Comparison of ENCODE assay signal across 26 cellular contexts in the genomic region with DNA sequence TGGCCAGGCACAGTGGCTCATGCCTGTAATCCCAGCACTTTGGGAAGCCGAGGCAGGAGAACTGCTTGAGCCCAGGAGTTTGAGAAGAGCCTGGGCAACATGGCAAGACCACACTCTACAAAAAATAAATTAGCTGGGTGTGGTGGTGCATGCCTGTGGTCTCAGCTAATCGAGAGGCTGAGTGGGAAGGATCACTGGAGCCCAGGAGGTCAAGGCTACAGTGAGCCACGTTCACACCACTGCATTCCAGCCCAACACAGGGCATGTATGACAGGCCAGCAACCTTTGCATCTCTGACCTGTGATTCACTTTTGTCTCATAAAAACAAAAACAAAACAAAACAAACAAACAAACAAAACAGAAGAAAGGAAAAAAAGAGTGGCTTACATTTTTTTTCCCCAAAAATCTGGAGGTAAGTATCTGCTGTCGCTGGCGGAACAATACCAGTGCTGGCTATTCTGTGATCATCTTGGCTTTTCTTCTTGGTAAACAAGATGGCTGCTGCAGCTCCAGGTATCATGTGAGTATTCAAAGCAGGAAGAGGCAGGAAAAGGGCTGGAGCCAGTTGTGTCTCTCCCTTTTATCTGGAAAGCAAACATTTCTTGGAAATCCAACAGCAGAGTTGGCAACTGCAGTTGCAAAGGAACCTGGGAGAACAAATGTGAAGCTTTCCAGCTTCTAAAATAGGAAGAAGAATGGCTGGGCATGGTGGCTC. TPM values are rescaled to one million over a fixed set of nuclear protein-coding genes. Genes with fewer than 3 reads are reported as not detected.
DNase-seq lines count a peak whose midpoint lies in the region; ATAC-seq, FAIRE-seq and TF ChIP-seq lines count a peak whose summit lies in the region.
"Had no signal": no experiment of that assay in that cellular context is flagged by ENCODE, and none has a peak within 500 bp of the region (broad histone marks: within the 10 kb centered on the region; RNA-seq: fewer than 3 reads in every experiment).

No MANE protein-coding gene starts in this region.

- H3K14ac ChIP-seq in H1 (ENCODE audit: insufficient read length) (no peak overlapping the region), neuronal stem cell (ENCODE audit: low read length) (no peak overlapping the region)

- H3K9me3 ChIP-seq in H1 (ENCODE audit: insufficient read depth in 2 of 2, low read depth in 1 of 2, low read length in 1 of 2) (no peaks in the 10 kb centered on the region), neuronal stem cell (replicated peaks in 1 of 2; ENCODE audit: control insufficient read depth in 2 of 2, insufficient read depth in 1 of 2, low read depth in 1 of 2, low read length in 2 of 2) (no peaks in the 10 kb centered on the region)
- H3K9me3 ChIP-seq: lower lobe of right lung had no signal

- no peak overlapping the region for H3K27ac Mint-ChIP-seq in GM23338
- H3K27ac Mint-ChIP-seq: activated CD4-positive, alpha-beta memory T cell treated with anti-CD3 and anti-CD28 coated beads, Interleukin-2, amount 10 ng/mL, durations not matched to agents 7 days and 5 days; activated naive CD4-positive, alpha-beta T cell treated with anti-CD3 and anti-CD28 coated beads, Interleukin-2, amount 10 ng/mL, durations not matched to agents 7 days and 5 days; activated T-cell treated with anti-CD3 and anti-CD28 coated beads, Interleukin-2, amount 50 U/mL, for 24 hours; naive thymus-derived CD4-positive, alpha-beta T cell; progenitor cell of endocrine pancreas; T-helper 1 cell treated with Interleukin-12 subunit alpha and Interleukin-12 subunit beta and Interleukin-4 antibody, amounts not matched to agents 30 μg/mL and 1 μg/mL, for 36 hours; WTC11 had no signal

- no peak overlapping the region for H4K5ac ChIP-seq in H1 (ENCODE audit: insufficient read length, low read depth, low read length)

- 0 out of 2 replicates have a peak overlapping the region, but pooled peaks have one; percentile 65 for H2BK15ac ChIP-seq in H1 (ENCODE audit: low read length)
- H2BK15ac ChIP-seq in neuronal stem cell (ENCODE audit: low read length) = no peak overlapping the region

- TF ChIP-seq RAD21 in H1 (IDR thresholded peaks at IDR 0.05 in 1 of 2, conservative IDR thresholded peaks at IDR 0.05 in 1 of 2; ENCODE audit: low read depth in 2 of 2, low read length in 2 of 2) = no peak

- DNase-seq in GM23338 (ENCODE audit: low spot score) (no peak), NCI-H2029 (lab: John Stamatoyannopoulos, UW) (peak; percentile 75), H1 (ENCODE audit: low read depth in 1 of 2, low spot score in 2 of 2) (no peak), neuronal stem cell (ENCODE audit: low spot score) (no peak), DMS 273 (lab: John Stamatoyannopoulos, UW; ENCODE audit: unreplicated experiment) (no peak)
- DNase-seq in stimulated activated CD4-positive, alpha-beta T cell treated with anti-CD3 and anti-CD28 coated beads, Interleukin-4, amount 100 ng/mL, for 24 hours = no peak
- DNase-seq: activated CD4-positive, alpha-beta memory T cell treated with anti-CD3 and anti-CD28 coated beads, Interleukin-2, amount 10 ng/mL, durations not matched to agents 7 days and 5 days; activated naive CD4-positive, alpha-beta T cell treated with anti-CD3 and anti-CD28 coated beads, Interleukin-2, amount 10 ng/mL, durations not matched to agents 7 days and 5 days; activated T-cell treated with anti-CD3 and anti-CD28 coated beads, Interleukin-2, amount 50 U/mL, for 24 hours; Calu3; effector memory CD8-positive, alpha-beta T cell; H7; head of caudate nucleus; lower lobe of right lung; naive thymus-derived CD4-positive, alpha-beta T cell; NCI-H187 treated with DMSO at 0.1 percent for 48 hours; NCI-H510A treated with DMSO at 0.1 percent for 48 hours; SIG-M5; small intestine had no signal

- TF ChIP-seq POLR2A in H1 (IDR thresholded peaks at IDR 0.05; ENCODE audit: control extremely low read depth in 1 of 2, low read depth in 2 of 2, low read length in 2 of 2) = no peak

- H3K9ac ChIP-seq in H1 (replicated peaks in 1 of 4; ENCODE audit: extremely low read depth in 1 of 4, low read depth in 3 of 4, low read length in 3 of 4) (no peak overlapping the region), neuronal stem cell (ENCODE audit: low read depth, low read length, poor library complexity) (no peak overlapping the region)

- POLR2A ChIA-PET in H1 (lab: Charles Lee; ENCODE audit: partially characterized antibody) = interaction anchor here (1.0 to 1.4 kb wide), 2 partner anchors 106 to 115 kb away, joined by 4 to 5 read pairs; a partner anchor contains a TSS

- no peak overlapping the region; the same call in 1 of the 2 replicates for H3K18ac ChIP-seq in H1 (ENCODE audit: extremely low read depth, low read length)
- H3K18ac ChIP-seq in neuronal stem cell (ENCODE audit: low read length) = no peak overlapping the region

- H3K36me3 Mint-ChIP-seq in GM23338 (ENCODE audit: low read depth) = no peaks in the 10 kb centered on the region
- H3K36me3 Mint-ChIP-seq: activated naive CD4-positive, alpha-beta T cell treated with anti-CD3 and anti-CD28 coated beads, Interleukin-2, amount 10 ng/mL, durations not matched to agents 7 days and 5 days had no signal

- H3K36me3 ChIP-seq in GM23338 (ENCODE audit: insufficient read depth) (no peaks in the 10 kb centered on the region), H1 (ENCODE audit: control insufficient read depth in 2 of 4, insufficient read depth in 4 of 4, low read length in 3 of 4) (no peaks in the 10 kb centered on the region), neuronal stem cell (replicated peaks in 1 of 2; ENCODE audit: control insufficient read depth in 2 of 2, insufficient read depth in 2 of 2, low read length in 2 of 2) (no peaks in the 10 kb centered on the region)
- H3K36me3 ChIP-seq: lower lobe of right lung had no signal

- no peak overlapping the region for H3K4ac ChIP-seq in H1 (replicated peaks; ENCODE audit: insufficient read length, low read depth, low read length)
- no peak overlapping the region for H3K4ac ChIP-seq in neuronal stem cell (ENCODE audit: low read length)

- H3K4me2 ChIP-seq in GM23338 (no peak overlapping the region), H1 (ENCODE audit: insufficient read depth in 1 of 2, low read depth in 2 of 2, low read length in 2 of 2) (no peak overlapping the region), neuronal stem cell (ENCODE audit: insufficient read depth, low read length, poor library complexity, severe bottlenecking) (no peak overlapping the region)

- no peaks in the 10 kb centered on the region for H3K27me3 ChIP-seq in GM23338 (ENCODE audit: insufficient read depth)
- H3K27me3 ChIP-seq in H1 (replicated peaks in 1 of 4; ENCODE audit: control insufficient read depth in 3 of 4, extremely low read depth in 1 of 4, insufficient read depth in 3 of 4, low read length in 3 of 4) = no peaks in the 10 kb centered on the region
- H3K27me3 ChIP-seq in neuronal stem cell (ENCODE audit: control insufficient read depth in 3 of 3, insufficient read depth in 3 of 3, low read depth in 1 of 3, low read length in 3 of 3) = no peaks in the 10 kb centered on the region

- peaks cover 2% of the 10 kb centered on the region; the same call in 1 of the 3 replicates for H3K9me3 Mint-ChIP-seq in GM23338
- H3K9me3 Mint-ChIP-seq: effector memory CD8-positive, alpha-beta T cell had no signal

- H4K20me1 ChIP-seq in GM23338 (replicated peaks; ENCODE audit: insufficient read depth) (no peaks in the 10 kb centered on the region), H1 (replicated peaks in 1 of 2; ENCODE audit: control insufficient read depth in 1 of 2, insufficient read depth in 2 of 2, low read length in 2 of 2) (no peaks in the 10 kb centered on the region)

- H2BK120ac ChIP-seq in H1 (replicated peaks; ENCODE audit: low read depth, low read length) (no peak overlapping the region), neuronal stem cell (ENCODE audit: low read depth, low read length) (no peak overlapping the region)

- H3K79me1 ChIP-seq in H1 (ENCODE audit: low read depth, low read length) (no peaks in the 10 kb centered on the region), neuronal stem cell (ENCODE audit: low read depth, low read length) (no peaks in the 10 kb centered on the region)

- H2BK12ac ChIP-seq in H1 (ENCODE audit: low read depth, low read length) (no peak overlapping the region), neuronal stem cell (ENCODE audit: low read length) (no peak overlapping the region)

- H3K4me1 Mint-ChIP-seq in GM23338 = no peaks in the 10 kb centered on the region; the same call in 2 of the 3 replicates

- H3K4me3 ChIP-seq in GM23338 (no peak overlapping the region), H1 (ENCODE audit: extremely low read depth in 1 of 4, insufficient read depth in 2 of 4, low read depth in 3 of 4, low read length in 4 of 4) (no peak overlapping the region), neuronal stem cell (ENCODE audit: low read length in 2 of 2) (no peak overlapping the region)
- H3K4me3 ChIP-seq: lower lobe of right lung had no signal

- ATAC-seq in GM23338 (no peak), HG03025 (IDR thresholded peaks at IDR 0.05; ENCODE audit: low FRiP score, unreplicated experiment) (no peak), HG02588 (IDR thresholded peaks at IDR 0.05; ENCODE audit: unreplicated experiment) (no peak)
- ATAC-seq: effector memory CD8-positive, alpha-beta T cell; lower lobe of right lung; naive thymus-derived CD4-positive, alpha-beta T cell; WTC11 had no signal

- CTCF ChIA-PET in H1 (lab: Charles Lee; ENCODE audit: partially characterized antibody) = interaction anchor here (0.6 to 2.0 kb wide), 10 partner anchors 10 to 200 kb away, joined by 3 to 6 read pairs (median 4); no protein-coding TSS in a partner anchor

- H4K91ac ChIP-seq in H1 (replicated peaks; ENCODE audit: insufficient read length, low read length) = no peak overlapping the region
- H4K91ac ChIP-seq in neuronal stem cell (ENCODE audit: low read depth, low read length, poor library complexity) = no peak overlapping the region

- TF ChIP-seq CTCF in GM23338 (conservative IDR thresholded peaks at IDR 0.05; ENCODE audit: low read depth in 2 of 2) = no peak
- TF ChIP-seq CTCF in H1 (IDR thresholded peaks at IDR 0.05; ENCODE audit: control extremely low read depth in 1 of 3, insufficient read depth in 1 of 3, low read depth in 1 of 3, low read length in 3 of 3) = no peak

- no peak overlapping the region for H3K56ac ChIP-seq in H1 (replicated peaks; ENCODE audit: insufficient read length, low read depth, low read length)

- FAIRE-seq in H1 (lab: Jason Lieb, UNC) = no peak
- FAIRE-seq: astrocyte, GM12892, small intestine had no signal

- H3K27ac ChIP-seq in GM23338 (ENCODE audit: low read depth) = no peak overlapping the region
- no peak overlapping the region for H3K27ac ChIP-seq in H1 (ENCODE audit: low read depth, low read length)
- H3K27ac ChIP-seq in neuronal stem cell (replicated peaks; ENCODE audit: low read length) = no peak overlapping the region
- H3K27ac ChIP-seq: lower lobe of right lung had no signal

- H3K23ac ChIP-seq in H1 (ENCODE audit: insufficient read length) (no peak overlapping the region), neuronal stem cell (ENCODE audit: low read depth, low read length, poor library complexity) (no peak overlapping the region)

- no peaks in the 10 kb centered on the region for H3F3A ChIP-seq in GM23338 (replicated peaks; ENCODE audit: low read depth)

- H2BK5ac ChIP-seq in H1 (ENCODE audit: low read depth, low read length) (no peak overlapping the region), neuronal stem cell (ENCODE audit: low read length) (no peak overlapping the region)

- no peaks in the 10 kb centered on the region for H3K23me2 ChIP-seq in H1 (ENCODE audit: low read depth, low read length)

- H3K4me1 ChIP-seq in GM23338 (ENCODE audit: insufficient read depth) (no peaks in the 10 kb centered on the region), H1 (replicated peaks in 1 of 4; ENCODE audit: control insufficient read depth in 3 of 4, insufficient read depth in 4 of 4, low read length in 3 of 4) (no peaks in the 10 kb centered on the region), neuronal stem cell (ENCODE audit: control insufficient read depth in 2 of 2, insufficient read depth in 1 of 2, low read depth in 1 of 2, low read length in 2 of 2) (no peaks in the 10 kb centered on the region)
- H3K4me1 ChIP-seq: lower lobe of right lung had no signal

- peaks cover 9% of the 10 kb centered on the region for H3K27me3 Mint-ChIP-seq in GM23338 (ENCODE audit: insufficient read depth, low read depth, poor library complexity)
- H3K27me3 Mint-ChIP-seq: activated CD4-positive, alpha-beta memory T cell treated with anti-CD3 and anti-CD28 coated beads, Interleukin-2, amount 10 ng/mL, durations not matched to agents 7 days and 5 days; activated naive CD4-positive, alpha-beta T cell treated with anti-CD3 and anti-CD28 coated beads, Interleukin-2, amount 10 ng/mL, durations not matched to agents 7 days and 5 days; activated T-cell treated with anti-CD3 and anti-CD28 coated beads, Interleukin-2, amount 50 U/mL, for 24 hours; effector memory CD8-positive, alpha-beta T cell; naive thymus-derived CD4-positive, alpha-beta T cell; progenitor cell of endocrine pancreas had no signal

- TF ChIP-seq EP300 in H1 (IDR thresholded peaks at IDR 0.05; ENCODE audit: borderline replicate concordance in 1 of 2, low read depth in 2 of 2, low read length in 2 of 2) = no peak

- H4K8ac ChIP-seq in H1 (ENCODE audit: extremely low read depth, insufficient read depth, low read length) = no peak overlapping the region
- no peak overlapping the region for H4K8ac ChIP-seq in neuronal stem cell (ENCODE audit: low read depth, low read length)

- H2AK5ac ChIP-seq in H1 (ENCODE audit: low read depth, low read length) (peak overlapping the region; percentile 65; the same call in 1 of the 2 replicates), neuronal stem cell (ENCODE audit: low read depth, low read length) (no peak overlapping the region)

- H3K79me2 ChIP-seq in GM23338 (replicated peaks; ENCODE audit: insufficient read depth) (no peaks in the 10 kb centered on the region), H1 (ENCODE audit: control insufficient read depth in 1 of 2, insufficient read depth in 2 of 2, low read length in 2 of 2) (no peaks in the 10 kb centered on the region)

- 96% methylated on average over 5 of the region's 5 CpGs; no CpG with 5 or more reads in 1 of the 2 experiments for WGBS in H1 (ENCODE audit: extremely low coverage in 1 of 2, insufficient coverage in 1 of 2, insufficient read length in 1 of 2, insufficient replicate concordance in 2 of 2, low coverage in 1 of 2, low lambda C conversion rate in 2 of 2, missing lambda C conversion rate in 1 of 2), 2 experiments
- WGBS in neuronal stem cell (ENCODE audit: extremely low coverage in 2 of 2, insufficient read length in 2 of 2, insufficient replicate concordance in 1 of 2), 2 donors = no CpG with 5 or more reads among the region's 5 CpGs

- no peaks in the 10 kb centered on the region for H3K9me2 ChIP-seq in GM23338 (ENCODE audit: insufficient read depth)

- H2BK20ac ChIP-seq in H1 (ENCODE audit: low read length) = no peak overlapping the region

- no peak overlapping the region for H3K4me3 Mint-ChIP-seq in GM23338
- H3K4me3 Mint-ChIP-seq: activated CD4-positive, alpha-beta memory T cell treated with anti-CD3 and anti-CD28 coated beads, Interleukin-2, amount 10 ng/mL, durations not matched to agents 7 days and 5 days; activated naive CD4-positive, alpha-beta T cell treated with anti-CD3 and anti-CD28 coated beads, Interleukin-2, amount 10 ng/mL, durations not matched to agents 7 days and 5 days; activated T-cell treated with anti-CD3 and anti-CD28 coated beads, Interleukin-2, amount 50 U/mL, for 24 hours; effector memory CD8-positive, alpha-beta T cell; naive thymus-derived CD4-positive, alpha-beta T cell; T-helper 1 cell treated with Interleukin-12 subunit alpha and Interleukin-12 subunit beta and Interleukin-4 antibody, amounts not matched to agents 30 μg/mL and 1 μg/mL, for 36 hours; WTC11 had no signal

- H2AFZ ChIP-seq in GM23338 (peak overlapping the region; percentile 99), H1 (ENCODE audit: low read length) (peak overlapping the region; percentile 77), neuronal stem cell (ENCODE audit: low read length) (peak overlapping the region; percentile 87)

RNA-seq across cellular contexts. Expression of a gene that starts 40.4 kb away (rescaled TPM):
- 64.2 and 70.9 TPM in 2 replicates for total RNA-seq in GM23338 (2014; rRNA removed; shearing (Covaris generic))
- polyA plus RNA-seq in GM23338 (2016; fragmentation: Nextera tagmentation; extraction: Ambion mirVana) = 122 and 128 TPM in 2 replicates
- total RNA-seq in H1 (2021; fragmentation: NEBNext Ultra II Directional; extraction: Animal tissue kit (Norgen Biotek cat#: 25700)) = 163 TPM in 2 replicates
- 50.5 and 58.5 TPM in 2 replicates for polyA plus RNA-seq in H1 (2011; rRNA removed)
- 66.1 TPM for polyA plus RNA-seq in H1 (2011; cell fraction: cytosol; rRNA removed)
- polyA plus RNA-seq in H1 (2011; cell fraction: nucleus; rRNA removed) = 123 TPM
- polyA plus RNA-seq in H1 (2012, experiment 1 of 2) = 71.7 to 113 TPM (median 77.5 TPM) in 4 replicates
- 9.8 TPM for polyA plus RNA-seq in H1 (2012, experiment 2 of 2)
- polyA plus RNA-seq in H1 (2013, experiment 1 of 2) = 70.7 TPM
- 69.6 TPM for polyA plus RNA-seq in H1 (2013, experiment 2 of 2)
- 67.9 and 102 TPM in 2 replicates for polyA minus RNA-seq in H1 (2011; rRNA and poly(A)+ RNA removed)
- 53.2 TPM for polyA minus RNA-seq in H1 (2011; cell fraction: cytosol; rRNA and poly(A)+ RNA removed)
- 91.2 TPM for polyA minus RNA-seq in H1 (2011; cell fraction: nucleus; rRNA and poly(A)+ RNA removed)
- polyA plus RNA-seq in neuronal stem cell (2013, experiment 1 of 2) = 44.7 TPM
- polyA plus RNA-seq in neuronal stem cell (2013, experiment 2 of 2) = 45.0 TPM
